Comparison of ENCODE assay signal across 1 cellular context in the genomic region with DNA sequence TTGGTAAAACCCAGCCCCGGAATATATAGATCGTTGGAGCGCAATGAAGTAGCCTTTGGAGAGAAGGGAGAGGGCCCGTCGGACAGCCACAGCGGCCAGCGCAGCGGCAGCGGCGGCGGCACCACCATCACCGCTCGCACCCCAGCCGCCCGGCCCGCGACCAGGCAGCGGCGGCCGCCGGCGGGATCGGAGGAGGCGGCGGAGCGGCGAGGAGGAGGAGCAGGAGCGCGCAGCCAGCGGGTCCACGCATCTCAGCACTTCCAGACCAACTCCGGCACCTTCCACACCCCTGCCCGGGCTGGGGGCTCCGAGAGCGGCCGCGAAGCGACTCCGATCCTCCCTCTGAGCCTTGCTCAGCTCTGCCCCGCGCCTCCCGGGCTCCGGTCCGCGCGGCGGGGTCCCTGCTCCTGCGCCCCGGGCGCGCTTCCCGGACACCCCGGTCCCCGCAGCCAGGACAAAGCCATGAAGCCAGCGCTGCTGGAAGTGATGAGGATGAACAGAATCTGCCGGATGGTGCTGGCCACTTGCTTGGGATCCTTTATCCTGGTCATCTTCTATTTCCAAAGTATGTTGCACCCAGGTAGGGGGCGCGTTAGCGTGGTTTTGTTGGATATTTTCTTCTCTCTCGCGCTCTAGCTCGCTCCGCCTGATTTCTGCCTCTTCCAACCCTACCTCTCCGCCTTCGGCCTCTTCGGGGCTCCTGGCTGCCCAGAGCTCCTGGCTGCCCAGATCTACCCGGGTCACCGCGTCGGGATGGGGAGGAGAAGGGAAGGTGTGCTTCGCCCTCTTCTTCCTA.
TF ChIP-seq lines count a peak whose summit lies in the region.

No MANE protein-coding gene starts in this region.

TF ChIP-seq in HCT116, 20 proteins besides CTCF, POLR2A, EP300 and RAD21 (continued from another document):
- no peak for TF ChIP-seq JUND (IDR thresholded peaks at IDR 0.05)
- TF ChIP-seq, protein P1, sequence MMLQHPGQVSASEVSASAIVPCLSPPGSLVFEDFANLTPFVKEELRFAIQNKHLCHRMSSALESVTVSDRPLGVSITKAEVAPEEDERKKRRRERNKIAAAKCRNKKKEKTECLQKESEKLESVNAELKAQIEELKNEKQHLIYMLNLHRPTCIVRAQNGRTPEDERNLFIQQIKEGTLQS (IDR thresholded peaks at IDR 0.05), result no peak
- TF ChIP-seq SIN3A (IDR thresholded peaks at IDR 0.05; ENCODE audit: low read depth), result no peak
- TF ChIP-seq YY1 (IDR thresholded peaks at IDR 0.05; ENCODE audit: extremely low read depth, insufficient replicate concordance, low read depth, low read length), result no peak
- no peak for TF ChIP-seq EZH2phosphoT487 (IDR thresholded peaks at IDR 0.05; ENCODE audit: borderline replicate concordance)
- TF ChIP-seq ELF1 (IDR thresholded peaks at IDR 0.05; ENCODE audit: borderline replicate concordance, low read depth), result no peak
- TF ChIP-seq CEBPB (IDR thresholded peaks at IDR 0.05; ENCODE audit: low read depth), result no peak
- TF ChIP-seq ZNF274 (IDR thresholded peaks at IDR 0.05; ENCODE audit: low read depth, low read length), result no peak
- TF ChIP-seq EZH2 (IDR thresholded peaks at IDR 0.05), result no peak
- TF ChIP-seq TCF7L2 (IDR thresholded peaks at IDR 0.05; ENCODE audit: borderline replicate concordance, extremely low read depth, insufficient read depth, insufficient read length), result no peak
- TF ChIP-seq ZFX (IDR thresholded peaks at IDR 0.05), result no peak
- TF ChIP-seq, protein P2, sequence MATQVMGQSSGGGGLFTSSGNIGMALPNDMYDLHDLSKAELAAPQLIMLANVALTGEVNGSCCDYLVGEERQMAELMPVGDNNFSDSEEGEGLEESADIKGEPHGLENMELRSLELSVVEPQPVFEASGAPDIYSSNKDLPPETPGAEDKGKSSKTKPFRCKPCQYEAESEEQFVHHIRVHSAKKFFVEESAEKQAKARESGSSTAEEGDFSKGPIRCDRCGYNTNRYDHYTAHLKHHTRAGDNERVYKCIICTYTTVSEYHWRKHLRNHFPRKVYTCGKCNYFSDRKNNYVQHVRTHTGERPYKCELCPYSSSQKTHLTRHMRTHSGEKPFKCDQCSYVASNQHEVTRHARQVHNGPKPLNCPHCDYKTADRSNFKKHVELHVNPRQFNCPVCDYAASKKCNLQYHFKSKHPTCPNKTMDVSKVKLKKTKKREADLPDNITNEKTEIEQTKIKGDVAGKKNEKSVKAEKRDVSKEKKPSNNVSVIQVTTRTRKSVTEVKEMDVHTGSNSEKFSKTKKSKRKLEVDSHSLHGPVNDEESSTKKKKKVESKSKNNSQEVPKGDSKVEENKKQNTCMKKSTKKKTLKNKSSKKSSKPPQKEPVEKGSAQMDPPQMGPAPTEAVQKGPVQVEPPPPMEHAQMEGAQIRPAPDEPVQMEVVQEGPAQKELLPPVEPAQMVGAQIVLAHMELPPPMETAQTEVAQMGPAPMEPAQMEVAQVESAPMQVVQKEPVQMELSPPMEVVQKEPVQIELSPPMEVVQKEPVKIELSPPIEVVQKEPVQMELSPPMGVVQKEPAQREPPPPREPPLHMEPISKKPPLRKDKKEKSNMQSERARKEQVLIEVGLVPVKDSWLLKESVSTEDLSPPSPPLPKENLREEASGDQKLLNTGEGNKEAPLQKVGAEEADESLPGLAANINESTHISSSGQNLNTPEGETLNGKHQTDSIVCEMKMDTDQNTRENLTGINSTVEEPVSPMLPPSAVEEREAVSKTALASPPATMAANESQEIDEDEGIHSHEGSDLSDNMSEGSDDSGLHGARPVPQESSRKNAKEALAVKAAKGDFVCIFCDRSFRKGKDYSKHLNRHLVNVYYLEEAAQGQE (IDR thresholded peaks at IDR 0.05; ENCODE audit: low read depth), result no peak
- TF ChIP-seq POLR2AphosphoS5 (IDR thresholded peaks at IDR 0.05; ENCODE audit: low read depth, low read length), result no peak; the same call in 1 of the 2 replicates
- TF ChIP-seq, protein P3, sequence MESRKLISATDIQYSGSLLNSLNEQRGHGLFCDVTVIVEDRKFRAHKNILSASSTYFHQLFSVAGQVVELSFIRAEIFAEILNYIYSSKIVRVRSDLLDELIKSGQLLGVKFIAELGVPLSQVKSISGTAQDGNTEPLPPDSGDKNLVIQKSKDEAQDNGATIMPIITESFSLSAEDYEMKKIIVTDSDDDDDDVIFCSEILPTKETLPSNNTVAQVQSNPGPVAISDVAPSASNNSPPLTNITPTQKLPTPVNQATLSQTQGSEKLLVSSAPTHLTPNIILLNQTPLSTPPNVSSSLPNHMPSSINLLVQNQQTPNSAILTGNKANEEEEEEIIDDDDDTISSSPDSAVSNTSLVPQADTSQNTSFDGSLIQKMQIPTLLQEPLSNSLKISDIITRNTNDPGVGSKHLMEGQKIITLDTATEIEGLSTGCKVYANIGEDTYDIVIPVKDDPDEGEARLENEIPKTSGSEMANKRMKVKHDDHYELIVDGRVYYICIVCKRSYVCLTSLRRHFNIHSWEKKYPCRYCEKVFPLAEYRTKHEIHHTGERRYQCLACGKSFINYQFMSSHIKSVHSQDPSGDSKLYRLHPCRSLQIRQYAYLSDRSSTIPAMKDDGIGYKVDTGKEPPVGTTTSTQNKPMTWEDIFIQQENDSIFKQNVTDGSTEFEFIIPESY (IDR thresholded peaks at IDR 0.05; ENCODE audit: extremely low read depth, insufficient replicate concordance, low read length), result no peak
- TF ChIP-seq, protein P4, sequence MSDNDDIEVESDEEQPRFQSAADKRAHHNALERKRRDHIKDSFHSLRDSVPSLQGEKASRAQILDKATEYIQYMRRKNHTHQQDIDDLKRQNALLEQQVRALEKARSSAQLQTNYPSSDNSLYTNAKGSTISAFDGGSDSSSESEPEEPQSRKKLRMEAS (IDR thresholded peaks at IDR 0.05), result no peak
- no peak for TF ChIP-seq SRF (IDR thresholded peaks at IDR 0.05; ENCODE audit: low read depth)
- TF ChIP-seq CBX3 (IDR thresholded peaks at IDR 0.05; ENCODE audit: low read depth), result no peak
- no peak for TF ChIP-seq FOSL1 (IDR thresholded peaks at IDR 0.05; ENCODE audit: low read depth)
TF ChIP-seq in HCT116: peak in this region for 0.
